ENCODE assay signal across 9 cellular contexts in genomic region chr16:48607056-48607825, GRCh38. TPM values are rescaled to one million over a fixed set of nuclear protein-coding genes. Genes with fewer than 3 reads are reported as not detected.
DNase-seq lines count a peak whose midpoint lies in the region; ATAC-seq, FAIRE-seq and TF ChIP-seq lines count a peak whose summit lies in the region.
"Had no signal": no experiment of that assay in that cellular context is flagged by ENCODE, and none has a peak within 500 bp of the region (broad histone marks: within the 10 kb centered on the region; RNA-seq: fewer than 3 reads in every experiment).

No MANE protein-coding gene starts in this region.

- TF ChIP-seq CTCF in cardiac muscle cell (IDR thresholded peaks at IDR 0.05; ENCODE audit: low read depth, low read length) (no peak), bronchial epithelial cell (IDR thresholded peaks at IDR 0.05; ENCODE audit: insufficient read depth, low read length, severe bottlenecking) (no peak), lung (IDR thresholded peaks at IDR 0.05; ENCODE audit: control extremely low read depth, extremely low read depth) (no peak), upper lobe of right lung (IDR thresholded peaks at IDR 0.05) (no peak)

- 53 to 66% methylated on average over 7 of the region's 7 CpGs for WGBS in lung, 2 donors

- H3K9me3 ChIP-seq in cardiac muscle cell (ENCODE audit: low read depth) (no peaks in the 10 kb centered on the region), lung (ENCODE audit: control insufficient read depth in 2 of 2, insufficient read depth in 1 of 2, low read length in 1 of 2) (no peaks in the 10 kb centered on the region), upper lobe of right lung (no peaks in the 10 kb centered on the region)

- H3K4me1 ChIP-seq in cardiac muscle cell (ENCODE audit: low read depth) = peaks cover 24% of the 10 kb centered on the region
- H3K4me1 ChIP-seq in lung (ENCODE audit: control insufficient read depth in 2 of 2, insufficient read depth in 2 of 2, low read length in 2 of 2) = peaks cover 27 to 30% of the 10 kb centered on the region in 2 donors
- H3K4me1 ChIP-seq in upper lobe of right lung = peaks cover 72% of the 10 kb centered on the region

- peak in 1 of 2 donors; percentile 30 for DNase-seq in cardiac muscle cell (ENCODE audit: low read depth in 1 of 2, low spot score in 1 of 2)
- DNase-seq in Right ventricle myocardium superior = no peak
- peak; percentile 99 for DNase-seq in bronchial epithelial cell (ENCODE audit: low read depth)
- DNase-seq in lung (ENCODE audit: low spot score) = peak; percentile 74
- no peak for DNase-seq in upper lobe of right lung
- no peak for DNase-seq in sciatic nerve (ENCODE audit: low spot score)
- no peak for DNase-seq in SKM-1 treated with dmso at 0.1 percent for 144 hours (lab: John Stamatoyannopoulos, UW; ENCODE audit: unreplicated experiment)

- peak overlapping the region; percentile 63 for H3K27ac ChIP-seq in cardiac muscle cell
- peak overlapping the region in 1 of 2 donors; percentile 78 for H3K27ac ChIP-seq in lung (ENCODE audit: low read depth in 1 of 2, low read length in 1 of 2)
- H3K27ac ChIP-seq in upper lobe of right lung = peak overlapping the region; percentile 97
- H3K27ac ChIP-seq: C4-2B had no signal

- no peak for FAIRE-seq in bronchial epithelial cell (lab: Jason Lieb, UNC)

- no peaks in the 10 kb centered on the region for H3K36me3 ChIP-seq in cardiac muscle cell
- no peaks in the 10 kb centered on the region for H3K36me3 ChIP-seq in bronchial epithelial cell (ENCODE audit: control insufficient read depth, insufficient read depth, low read length)
- no peaks in the 10 kb centered on the region for H3K36me3 ChIP-seq in lung (ENCODE audit: control insufficient read depth in 2 of 2, insufficient read depth in 2 of 2, low read length in 2 of 2)
- no peaks in the 10 kb centered on the region for H3K36me3 ChIP-seq in upper lobe of right lung

- H3K4me3 ChIP-seq in cardiac muscle cell (no peak overlapping the region), bronchial epithelial cell (ENCODE audit: low read depth, low read length) (peak overlapping the region; percentile 87), lung (no peak overlapping the region), upper lobe of right lung (peak overlapping the region; percentile 97)

- no peak for ATAC-seq in Right ventricle myocardium superior (ENCODE audit: poor library complexity)
- ATAC-seq in lung (ENCODE audit: insufficient read depth, low FRiP score) = peak; percentile 61
- ATAC-seq in upper lobe of right lung = peak; percentile 71
- no peak for ATAC-seq in sciatic nerve
- ATAC-seq in GM21825 (IDR thresholded peaks at IDR 0.05; ENCODE audit: unreplicated experiment) = no peak

- intact Hi-C loops in Right ventricle myocardium superior (cut with DNase I) = no loop called here
- intact Hi-C loops in upper lobe of right lung (cut with DNase I) = no loop called here
- intact Hi-C loops in sciatic nerve (cut with DNase I) = loop anchor here (5.0 kb wide), 1 partner anchor 1740 kb away; no protein-coding TSS in a partner anchor

- no peaks in the 10 kb centered on the region for H3K27me3 ChIP-seq in cardiac muscle cell
- H3K27me3 ChIP-seq in bronchial epithelial cell (ENCODE audit: control insufficient read depth, insufficient read depth, low read length) = no peaks in the 10 kb centered on the region
- H3K27me3 ChIP-seq in lung (ENCODE audit: control insufficient read depth, insufficient read depth) = no peaks in the 10 kb centered on the region
- H3K27me3 ChIP-seq in upper lobe of right lung = no peaks in the 10 kb centered on the region

RNA-seq across cellular contexts. Expression of gene N4BP1, which starts 2.7 kb away (rescaled TPM):
- 9.7 and 10.5 TPM in 2 replicates for total RNA-seq in cardiac muscle cell
- 18.3 and 26.2 TPM in 2 replicates for polyA plus RNA-seq in cardiac muscle cell
- 21.3 TPM for total RNA-seq in Right ventricle myocardium superior
- 18.8 and 20.8 TPM in 2 replicates for total RNA-seq in bronchial epithelial cell
- 10 to 100 TPM; 41.6 to 66.0 TPM for total RNA-seq in lung
- polyA plus RNA-seq in lung = 10 to 100 TPM; 16.5 to 31.5 TPM
- total RNA-seq in upper lobe of right lung = 66.5 TPM
- total RNA-seq in sciatic nerve = 48.5 TPM

Comparison
In these comparisons a context has a peak if more than half of its experiments do, and no peak if none do; other contexts are left out.
1. DNase-seq: peak in bronchial epithelial cell (single experiment) and lung (single experiment); none in Right ventricle myocardium superior (single experiment), upper lobe of right lung (single experiment), sciatic nerve (single experiment) and SKM-1 treated with dmso at 0.1 percent for 144 hours (single experiment).
2. H3K4me3 ChIP-seq: peak in bronchial epithelial cell (single experiment) and upper lobe of right lung (single experiment); none in cardiac muscle cell (single experiment) and lung (single experiment).
3. ATAC-seq: peak in lung (single experiment) and upper lobe of right lung (single experiment); none in Right ventricle myocardium superior (single experiment), sciatic nerve (single experiment) and GM21825 (single experiment).